Comparison of ENCODE assay signal across 1 cellular context in the genomic region with DNA sequence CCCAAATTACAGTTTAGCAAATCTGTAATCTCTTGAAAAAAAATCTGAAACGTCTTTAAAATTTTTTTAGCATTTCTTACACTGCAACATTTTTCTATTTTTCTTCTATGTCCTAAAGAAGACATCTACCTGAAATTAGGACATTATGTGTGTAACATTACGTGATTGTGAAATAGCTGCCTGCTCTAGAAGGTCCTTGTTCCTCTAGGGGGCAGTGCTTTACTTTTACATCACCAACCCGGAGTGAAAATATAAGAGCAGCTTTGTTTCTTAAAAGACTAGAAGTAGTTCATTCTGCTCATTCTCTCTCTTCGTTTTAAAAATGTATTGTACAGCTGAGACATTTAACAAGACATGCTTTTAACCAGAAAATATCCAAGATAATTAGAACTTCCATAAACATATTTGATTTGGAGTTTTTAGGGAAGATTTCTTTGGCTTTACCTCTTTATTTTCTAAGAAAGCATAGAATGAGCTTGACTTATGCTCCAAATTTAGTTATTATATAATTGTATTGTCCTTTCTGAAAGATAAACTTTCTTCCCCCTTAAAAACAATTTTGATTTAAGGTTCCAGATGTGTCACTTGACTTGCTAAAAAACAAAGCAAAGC.
TF ChIP-seq lines count a peak whose summit lies in the region.

No MANE protein-coding gene starts in this region.

TF ChIP-seq in K562, 482 proteins besides CTCF, POLR2A, EP300 and RAD21:
- TF ChIP-seq JUNB (CRISPR knock-in tag; conservative IDR thresholded peaks at IDR 0.05) (no peak), IRF9 (tag; IDR thresholded peaks at IDR 0.05) (peak; percentile 78), CEBPB (tag; IDR thresholded peaks at IDR 0.05) (peak; percentile 99), SMC3 (conservative IDR thresholded peaks at IDR 0.05; ENCODE audit: insufficient read depth, low read depth, low read length) (peak; percentile 60), TRIM24 (IDR thresholded peaks at IDR 0.05) (0 out of 4 replicates have a peak, but pooled peaks of 1 of the 2 experiments have one; percentile 7), WHSC1 (IDR thresholded peaks at IDR 0.05; ENCODE audit: low read length) (no peak), CEBPG (CRISPR knock-in tag; IDR thresholded peaks at IDR 0.05) (peak; percentile 79), CEBPG (tag; conservative IDR thresholded peaks at IDR 0.05 in 1 of 2, IDR thresholded peaks at IDR 0.05 in 1 of 2) (peak; percentile 94 to 99)
- TF ChIP-seq, protein P1, sequence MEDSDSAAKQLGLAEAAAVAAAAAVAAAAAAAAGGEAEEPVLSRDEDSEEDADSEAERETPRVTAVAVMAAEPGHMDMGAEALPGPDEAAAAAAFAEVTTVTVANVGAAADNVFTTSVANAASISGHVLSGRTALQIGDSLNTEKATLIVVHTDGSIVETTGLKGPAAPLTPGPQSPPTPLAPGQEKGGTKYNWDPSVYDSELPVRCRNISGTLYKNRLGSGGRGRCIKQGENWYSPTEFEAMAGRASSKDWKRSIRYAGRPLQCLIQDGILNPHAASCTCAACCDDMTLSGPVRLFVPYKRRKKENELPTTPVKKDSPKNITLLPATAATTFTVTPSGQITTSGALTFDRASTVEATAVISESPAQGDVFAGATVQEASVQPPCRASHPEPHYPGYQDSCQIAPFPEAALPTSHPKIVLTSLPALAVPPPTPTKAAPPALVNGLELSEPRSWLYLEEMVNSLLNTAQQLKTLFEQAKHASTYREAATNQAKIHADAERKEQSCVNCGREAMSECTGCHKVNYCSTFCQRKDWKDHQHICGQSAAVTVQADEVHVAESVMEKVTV (CRISPR knock-in tag; IDR thresholded peaks at IDR 0.05): peak; percentile 32; the same call in 1 of the 2 replicates
- TF ChIP-seq, protein P2, sequence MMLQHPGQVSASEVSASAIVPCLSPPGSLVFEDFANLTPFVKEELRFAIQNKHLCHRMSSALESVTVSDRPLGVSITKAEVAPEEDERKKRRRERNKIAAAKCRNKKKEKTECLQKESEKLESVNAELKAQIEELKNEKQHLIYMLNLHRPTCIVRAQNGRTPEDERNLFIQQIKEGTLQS (IDR thresholded peaks at IDR 0.05): peak; percentile 24; the same call in 1 of the 2 replicates
- TF ChIP-seq, protein P2 (CRISPR knock-in tag; conservative IDR thresholded peaks at IDR 0.05): no peak
